In genomic region chr20:17431621-17432364, GRCh38 we compare ENCODE assay signal across 8 cellular contexts.
DNase-seq lines count a peak whose midpoint lies in the region; ATAC-seq, FAIRE-seq and TF ChIP-seq lines count a peak whose summit lies in the region.

No MANE protein-coding gene starts in this region.

- POLR2A ChIA-PET in AG04449 (lab: Yijun Ruan, JAX), result interaction anchor here (1.1 kb wide), 1 partner anchor 628 kb away, joined by 3 read pairs; no protein-coding TSS in a partner anchor

- H3K27ac ChIP-seq in WERI-Rb-1, result no peak overlapping the region

- H3K36me3 ChIP-seq in WERI-Rb-1, result peaks cover 17% of the 10 kb centered on the region

- CTCF ChIA-PET in AG04449 (lab: Yijun Ruan, JAX), result interaction anchor here (0.7 to 15.5 kb wide), 23 partner anchors 9 to 635 kb away, joined by 3 to 563 read pairs (median 4); no protein-coding TSS in a partner anchor

- no peak for DNase-seq in AG04449 (ENCODE audit: low read depth, low spot score)
- peak; percentile 33 for DNase-seq in GM19239 (ENCODE audit: insufficient read length, low spot score)
- peak; percentile 23 for DNase-seq in NCI-H1694 (lab: John Stamatoyannopoulos, UW)
- peak; percentile 53 for DNase-seq in WERI-Rb-1
- peak; percentile 67 for DNase-seq in choroid plexus epithelial cell (ENCODE audit: low read depth)
- DNase-seq in lower leg skin (ENCODE audit: low spot score in 2 of 2), result peak; percentile 34 to 86
- peak; percentile 31 for DNase-seq in stimulated activated CD8-positive, alpha-beta memory T cell treated with anti-CD3 and anti-CD28 coated beads, Interleukin-15, amount 100 ng/mL, for 24 hours (ENCODE audit: low read depth)

- H3K4me3 ChIP-seq in AG04449 (ENCODE audit: low read depth, low read length), result no peak overlapping the region
- H3K4me3 ChIP-seq in WERI-Rb-1 (ENCODE audit: low read depth, low read length), result no peak overlapping the region
- no peak overlapping the region for H3K4me3 ChIP-seq in choroid plexus epithelial cell (ENCODE audit: low read depth, low read length)
- H3K4me3 ChIP-seq in lower leg skin (ENCODE audit: low read depth, poor library complexity, severe bottlenecking), result no peak overlapping the region

- no peaks in the 10 kb centered on the region for H3K9me3 ChIP-seq in WERI-Rb-1 (ENCODE audit: severe bottlenecking)

- TF ChIP-seq CTCF in AG04449 (IDR thresholded peaks at IDR 0.05; ENCODE audit: insufficient read depth, low read length, missing control alignments), result peak; percentile 73
- peak; percentile 76 for TF ChIP-seq CTCF in WERI-Rb-1 (IDR thresholded peaks at IDR 0.05; ENCODE audit: low read depth, low read length)
- peak; percentile 88 for TF ChIP-seq CTCF in choroid plexus epithelial cell (conservative IDR thresholded peaks at IDR 0.05; ENCODE audit: low read depth, low read length)
- TF ChIP-seq CTCF in lower leg skin (IDR thresholded peaks at IDR 0.05), result peak in 1 of 3 donors; percentile 25

- 26 to 28% methylated on average over 17 of the region's 17 CpGs for WGBS in lower leg skin, 2 donors

- TF ChIP-seq POLR2A in lower leg skin (IDR thresholded peaks at IDR 0.05), result no peak

- no peaks in the 10 kb centered on the region for H3K27me3 ChIP-seq in WERI-Rb-1 (ENCODE audit: insufficient read depth, low read depth, severe bottlenecking)

- no peak for ATAC-seq in GM18873 (IDR thresholded peaks at IDR 0.05; ENCODE audit: low FRiP score, unreplicated experiment)

- peak; percentile 90 for FAIRE-seq in GM19239 (lab: Jason Lieb, UNC)

- intact Hi-C loops in lower leg skin (cut with DNase I; ENCODE audit: low total_unique reads), result loop anchor here (5.0 kb wide), 1 partner anchor 624 kb away; no protein-coding TSS in a partner anchor
